25 cellular contexts compared by ENCODE assay signal in genomic region chr2:151688719-151689118, GRCh38.
"Had no signal": no experiment of that assay in that cellular context is flagged by ENCODE, and none has a peak within 500 bp of the region (broad histone marks: within the 10 kb centered on the region; RNA-seq: fewer than 3 reads in every experiment).

No MANE protein-coding gene starts in this region.

- H3K4me1 ChIP-seq: colonic mucosa, esophagus squamous epithelium, gastrocnemius medialis, heart right ventricle, left lung, lower lobe of right lung had no signal

- H3K36me3 ChIP-seq: colonic mucosa, esophagus squamous epithelium, heart right ventricle, left lung, lower lobe of right lung had no signal

- H3K27ac ChIP-seq: colonic mucosa, epithelial cell of prostate, esophagus squamous epithelium, heart right ventricle, left lung, lower lobe of right lung had no signal

- H3K4me3 ChIP-seq: colonic mucosa, esophagus squamous epithelium, gastrocnemius medialis, heart right ventricle, left lung, lower lobe of right lung had no signal

- ATAC-seq: effector memory CD8-positive, alpha-beta T cell; esophagus mucosa; gastrocnemius medialis; heart right ventricle; left cardiac atrium; left lung; left ventricle myocardium superior; lower lobe of right lung; naive thymus-derived CD4-positive, alpha-beta T cell had no signal

- FAIRE-seq: endometrium, islet of Langerhans, keratinocyte had no signal

- H3K27me3 ChIP-seq: colonic mucosa, esophagus squamous epithelium, gastrocnemius medialis, heart right ventricle, left lung had no signal

- H3K9me3 ChIP-seq: colonic mucosa, esophagus squamous epithelium, gastrocnemius medialis, heart right ventricle, left lung, lower lobe of right lung had no signal

- DNase-seq: colonic mucosa; cortex of kidney; effector CD8-positive, alpha-beta T cell; effector memory CD8-positive, alpha-beta T cell; endodermal cell; esophagus squamous epithelium; foreskin fibroblast; foreskin melanocyte; gastrocnemius medialis; glutamatergic neuron; head of caudate nucleus; heart right ventricle; hippocampal formation; left cardiac atrium; left lung; left ventricle myocardium superior; lower lobe of right lung; mesenchymal stem cell; midbrain; naive thymus-derived CD4-positive, alpha-beta T cell had no signal
